Comparison of ENCODE assay signal across 8 cellular contexts in the genomic region with DNA sequence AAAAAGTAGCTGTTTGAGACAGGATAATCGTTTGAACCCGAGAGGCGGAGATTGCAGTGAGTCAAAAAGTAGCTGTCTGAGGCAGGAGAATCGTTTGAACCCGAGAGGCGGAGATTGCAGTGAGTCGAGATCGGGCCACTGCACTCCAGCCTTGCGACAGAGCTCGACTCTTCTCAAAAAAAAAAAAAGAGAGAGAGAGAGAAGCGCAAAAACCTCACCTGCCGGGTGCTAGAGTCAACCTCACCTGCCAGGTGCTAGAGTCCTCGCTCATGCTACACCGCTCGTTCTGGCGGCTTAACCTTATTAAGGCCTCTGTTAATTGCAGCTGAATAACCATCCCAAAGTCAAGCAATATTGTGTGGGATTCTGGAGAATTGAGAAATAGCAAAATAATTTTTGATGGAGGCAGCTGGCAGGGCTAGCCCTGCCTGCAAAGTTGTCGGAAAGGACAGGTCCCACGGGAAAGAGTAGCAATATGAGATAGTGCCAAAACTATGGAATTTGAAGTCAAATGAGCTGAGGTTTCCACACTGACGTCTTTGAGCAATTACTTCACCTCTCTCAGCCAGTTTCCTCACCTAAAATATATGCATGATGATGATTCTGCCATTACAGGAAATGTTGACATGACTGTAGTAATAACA. TPM values are rescaled to one million over a fixed set of nuclear protein-coding genes. Genes with fewer than 3 reads are reported as not detected.
A peak's percentile ranks its signal among the peaks of the same experiment; 100 is the strongest.
DNase-seq lines count a peak whose midpoint lies in the region; ATAC-seq, FAIRE-seq and TF ChIP-seq lines count a peak whose summit lies in the region.

No MANE protein-coding gene starts in this region.

- DNase-seq in GM12892 (ENCODE audit: insufficient read length) (no peak), Panc1 (ENCODE audit: low read depth, low spot score) (no peak), esophagus squamous epithelium (lab: John Stamatoyannopoulos, UW) (no peak), retinal pigment epithelial cell (ENCODE audit: low read depth) (no peak), A172 (ENCODE audit: low spot score) (no peak), activated gamma-delta T cell (lab: John Stamatoyannopoulos, UW) (no peak), NCI-H2196 treated with DMSO at 0.1 percent for 48 hours (lab: John Stamatoyannopoulos, UW; ENCODE audit: unreplicated experiment) (no peak), NCI-H1930 (lab: John Stamatoyannopoulos, UW) (no peak)

- in situ Hi-C loops in Panc1 (cut with HindIII; ENCODE audit: low pct_unique_long_range_greater_than_20kb, low sequenced_read_pairs) = no loop called here

- WGBS in esophagus squamous epithelium, 2 donors = 45 to 55% methylated on average over 15 to 19 of the region's 19 CpGs

- ATAC-seq in Panc1 = no peak

- TSS peak; percentile 99 for BruUV-seq in Panc1 (replicated peaks; lab: Mats Ljungman, UMichigan)

- H3K36me3 ChIP-seq in Panc1 (ENCODE audit: control insufficient read depth, insufficient read depth, low read length) (no peaks in the 10 kb centered on the region; the same call in 1 of the 2 replicates), esophagus squamous epithelium (no peaks in the 10 kb centered on the region)

- intact Hi-C loops in Panc1 (cut with micrococcal nuclease; ENCODE audit: unreplicated experiment) (no loop called here), esophagus squamous epithelium (cut with DNase I) (no loop called here)

- peak; percentile 38 for FAIRE-seq in GM12892 (lab: Jason Lieb, UNC)

- CTCF ChIA-PET in Panc1 (lab: Charles Lee) = no interaction called here

- H3K27ac ChIP-seq in Panc1 (ENCODE audit: low read length) = peak overlapping the region; percentile 46
- H3K27ac ChIP-seq in esophagus squamous epithelium = peak overlapping the region; percentile 87 to 92 (median 90)

- no peaks in the 10 kb centered on the region for H3K9me3 ChIP-seq in Panc1 (ENCODE audit: control insufficient read depth, insufficient read depth, low read depth, low read length)
- no peaks in the 10 kb centered on the region for H3K9me3 ChIP-seq in esophagus squamous epithelium

- H3K4me3 ChIP-seq in Panc1 (ENCODE audit: low read depth in 2 of 2, low read length in 2 of 2) (peak overlapping the region; percentile 73 to 83), esophagus squamous epithelium (peak overlapping the region; percentile 71 to 98 (median 86)), retinal pigment epithelial cell (ENCODE audit: low read length) (peak overlapping the region; percentile 82)

- POLR2A ChIA-PET in Panc1 (lab: Charles Lee) = interaction anchor here (0.7 kb wide), 1 partner anchor 8 kb away, joined by 4 read pairs; no protein-coding TSS in a partner anchor

- no peak for TF ChIP-seq CTCF in Panc1 (IDR thresholded peaks at IDR 0.05)
- TF ChIP-seq CTCF in esophagus squamous epithelium (IDR thresholded peaks at IDR 0.05) = no peak
- no peak for TF ChIP-seq CTCF in retinal pigment epithelial cell (conservative IDR thresholded peaks at IDR 0.05; ENCODE audit: low read depth, low read length)

- peaks cover 4% of the 10 kb centered on the region; the same call in 1 of the 2 replicates for H3K4me1 ChIP-seq in Panc1 (ENCODE audit: control insufficient read depth, insufficient read depth, low read length)
- H3K4me1 ChIP-seq in esophagus squamous epithelium = peaks cover 8 to 37% (median 13%) of the 10 kb centered on the region in 3 donors

- H3K27me3 ChIP-seq in Panc1 (ENCODE audit: control insufficient read depth, insufficient read depth, low read length) (no peaks in the 10 kb centered on the region), esophagus squamous epithelium (no peaks in the 10 kb centered on the region)

- TF ChIP-seq POLR2A in GM12892 (IDR thresholded peaks at IDR 0.05; ENCODE audit: low read depth, low read length) = no peak
- TF ChIP-seq POLR2A in esophagus squamous epithelium (IDR thresholded peaks at IDR 0.05) = no peak

RNA-seq across cellular contexts. Expression of a gene that starts 0.6 kb away (rescaled TPM):
- polyA plus RNA-seq in GM12892 (2012; ENCODE audit: missing spikeins) = 46.6 TPM
- 28.7 TPM for total RNA-seq in Panc1 (2021; ENCODE audit: unreplicated experiment)
- polyA plus RNA-seq in Panc1 (2012; ENCODE audit: insufficient read length) = 11.8 TPM
- 10 to 100 TPM; 23.9 to 63.7 (median 55.1) TPM for total RNA-seq in esophagus squamous epithelium
- 16.7 and 23.6 TPM in 2 replicates for total RNA-seq in A172 (2014; rRNA removed; shearing (Covaris generic))

RNA-seq across cellular contexts. Expression of a gene that starts 26.0 kb away (rescaled TPM):
- 43.9 TPM for polyA plus RNA-seq in GM12892 (2012; ENCODE audit: missing spikeins)
- total RNA-seq in Panc1 (2021; ENCODE audit: unreplicated experiment) (38.0 TPM), esophagus squamous epithelium (10 to 100 TPM; 13.6 to 25.6 (median 19.6) TPM)
- 9.3 TPM for polyA plus RNA-seq in Panc1 (2012; ENCODE audit: insufficient read length)
- 37.5 and 54.1 TPM in 2 replicates for total RNA-seq in A172 (2014; rRNA removed; shearing (Covaris generic))

RNA-seq across cellular contexts. Expression of a gene that starts 31.2 kb away (rescaled TPM):
- 4,541 TPM for polyA plus RNA-seq in GM12892 (2012; ENCODE audit: missing spikeins)
- total RNA-seq in Panc1 (2021; ENCODE audit: unreplicated experiment) (874 TPM), esophagus squamous epithelium (1,000 to 10,000 TPM in 3 of 4 donors, 100 to 1,000 TPM in 1; 539 to 2,824 (median 1,781) TPM)
- 719 TPM for polyA plus RNA-seq in Panc1 (2012; ENCODE audit: insufficient read length)
- 1,215 and 1,245 TPM in 2 replicates for total RNA-seq in A172 (2014; rRNA removed; shearing (Covaris generic))
